ENCODE assay signal across 8 cellular contexts in genomic region chr3:12984023-12984823, GRCh38.
DNase-seq lines count a peak whose midpoint lies in the region; ATAC-seq and TF ChIP-seq lines count a peak whose summit lies in the region.

No MANE protein-coding gene starts in this region.

- ATAC-seq in GM18498 (IDR thresholded peaks at IDR 0.05; ENCODE audit: unreplicated experiment) (peak; percentile 44), HG03039 (IDR thresholded peaks at IDR 0.05; ENCODE audit: unreplicated experiment) (no peak)

- in situ Hi-C loops in T47D (cut with HindIII; ENCODE audit: low pct_unique_long_range_greater_than_20kb, low sequenced_read_pairs): no loop called here

- H3K4me3 ChIP-seq in LNCaP clone FGC (ENCODE audit: low read depth, low read length): no peak overlapping the region
- H3K4me3 ChIP-seq in kidney epithelial cell (ENCODE audit: low read depth, low read length): no peak overlapping the region

- DNase-seq in AG20443 (ENCODE audit: low spot score): peak; percentile 83
- peak; percentile 62 for DNase-seq in LNCaP clone FGC (ENCODE audit: low read depth)
- DNase-seq in UCSD-AML1 (lab: John Stamatoyannopoulos, UW; ENCODE audit: unreplicated experiment): peak; percentile 75
- DNase-seq in T47D (ENCODE audit: low read depth in 1 of 2, low spot score in 1 of 2): peak; percentile 87 to 89
- no peak for DNase-seq in kidney epithelial cell (ENCODE audit: low read depth)
- DNase-seq in stimulated activated CD4-positive, alpha-beta T cell treated with anti-CD3 and anti-CD28 coated beads, Interleukin-2, amount 100 ng/mL, for 4 hours (ENCODE audit: low read depth): peak; percentile 36

- TF ChIP-seq CTCF in LNCaP clone FGC (IDR thresholded peaks at IDR 0.05; ENCODE audit: control insufficient read depth, extremely low read depth, insufficient read depth) (peak; percentile 95), kidney epithelial cell (IDR thresholded peaks at IDR 0.05; ENCODE audit: insufficient read depth, low read length, poor library complexity, severe bottlenecking) (peak; percentile 77)

- H3K36me3 ChIP-seq in kidney epithelial cell (ENCODE audit: control insufficient read depth, insufficient read depth, low read length): no peaks in the 10 kb centered on the region

- peaks cover 6% of the 10 kb centered on the region for H3K27me3 ChIP-seq in kidney epithelial cell (ENCODE audit: control insufficient read depth, insufficient read depth, low read length)
